In the genomic region with DNA sequence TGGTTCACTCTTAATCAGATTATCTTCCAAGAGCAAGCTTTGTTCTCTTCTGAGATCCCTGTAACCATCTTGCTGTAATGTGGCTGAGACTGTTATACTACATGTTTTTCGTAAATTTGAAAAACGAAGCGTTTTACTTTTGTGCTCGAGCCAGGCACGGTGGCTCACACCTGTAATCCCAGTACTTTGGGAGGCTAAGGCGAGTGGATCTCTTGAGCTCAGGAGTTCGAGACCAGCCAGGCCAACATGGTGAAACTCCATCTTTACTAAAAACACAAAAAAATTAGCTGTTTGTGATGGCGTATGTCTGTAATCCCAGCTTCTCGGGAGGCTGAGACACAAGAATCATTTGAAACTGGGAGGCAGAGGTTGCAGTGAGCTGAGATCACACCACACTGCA, we compare ENCODE assay signal across 9 cellular contexts. TPM values are rescaled to one million over a fixed set of nuclear protein-coding genes. Genes with fewer than 3 reads are reported as not detected.
DNase-seq lines count a peak whose midpoint lies in the region; ATAC-seq and TF ChIP-seq lines count a peak whose summit lies in the region.
"Had no signal": no experiment of that assay in that cellular context is flagged by ENCODE, and none has a peak within 500 bp of the region (broad histone marks: within the 10 kb centered on the region; RNA-seq: fewer than 3 reads in every experiment).

No MANE protein-coding gene starts in this region.

- ATAC-seq in CD4-positive, CD25-positive, alpha-beta regulatory T cell (ENCODE audit: low read depth in 2 of 2): no peak
- ATAC-seq in psoas muscle: no peak
- ATAC-seq in HG02970 (IDR thresholded peaks at IDR 0.05; ENCODE audit: low FRiP score, unreplicated experiment): no peak

- H3K27ac ChIP-seq in CD4-positive, CD25-positive, alpha-beta regulatory T cell (ENCODE audit: insufficient read depth, low read length, poor library complexity, severe bottlenecking): no peak overlapping the region
- peak overlapping the region; percentile 91 for H3K27ac ChIP-seq in RWPE1
- peak overlapping the region; percentile 99 for H3K27ac ChIP-seq in psoas muscle

- peak overlapping the region in 3 of 4 donors; percentile 85 to 89 (median 85) for H3K4me3 Mint-ChIP-seq in CD4-positive, CD25-positive, alpha-beta regulatory T cell

- no peaks in the 10 kb centered on the region for H3K9me3 Mint-ChIP-seq in CD4-positive, CD25-positive, alpha-beta regulatory T cell

- peaks cover 27% of the 10 kb centered on the region for H3K27me3 Mint-ChIP-seq in CD4-positive, CD25-positive, alpha-beta regulatory T cell

- TF ChIP-seq CTCF in RWPE1 (conservative IDR thresholded peaks at IDR 0.05; ENCODE audit: low read depth) (no peak), epithelial cell of proximal tubule (conservative IDR thresholded peaks at IDR 0.05; ENCODE audit: low read depth, low read length) (no peak), psoas muscle (IDR thresholded peaks at IDR 0.05) (no peak)

- H3K4me1 Mint-ChIP-seq in CD4-positive, CD25-positive, alpha-beta regulatory T cell: peaks cover 5 to 31% (median 18%) of the 10 kb centered on the region in 4 donors

- CTCF ChIA-PET in RWPE1 (lab: Yijun Ruan, JAX): interaction anchor here (0.6 to 1.5 kb wide), 3 partner anchors 72 to 90 kb away, joined by 3 to 5 read pairs (median 4); no protein-coding TSS in a partner anchor

- 60 to 72% (median 64%) methylated on average over 9 of the region's 9 CpGs for WGBS in psoas muscle, 3 donors

- no peaks in the 10 kb centered on the region for H3K27me3 ChIP-seq in CD4-positive, CD25-positive, alpha-beta regulatory T cell (ENCODE audit: control insufficient read depth, insufficient read depth, low read length)
- H3K27me3 ChIP-seq in psoas muscle (ENCODE audit: insufficient read depth in 3 of 3, low read length in 2 of 3): no peaks in the 10 kb centered on the region

- peaks cover 14% of the 10 kb centered on the region for H3K4me1 ChIP-seq in CD4-positive, CD25-positive, alpha-beta regulatory T cell (ENCODE audit: control insufficient read depth, insufficient read depth, low read length, poor library complexity, severe bottlenecking)
- H3K4me1 ChIP-seq in psoas muscle: peaks cover 94% of the 10 kb centered on the region

- H3K4me3 ChIP-seq in CD4-positive, CD25-positive, alpha-beta regulatory T cell (ENCODE audit: low read depth, low read length): peak overlapping the region; percentile 75
- H3K4me3 ChIP-seq in epithelial cell of proximal tubule (ENCODE audit: low read depth, low read length) (peak overlapping the region; percentile 50), psoas muscle (peak overlapping the region; percentile 59)

- no peaks in the 10 kb centered on the region for H3K36me3 ChIP-seq in CD4-positive, CD25-positive, alpha-beta regulatory T cell (ENCODE audit: control insufficient read depth, insufficient read depth, low read length)
- H3K36me3 ChIP-seq in psoas muscle (ENCODE audit: insufficient read depth in 1 of 2, low read depth in 1 of 2): no peaks in the 10 kb centered on the region

- POLR2A ChIA-PET in RWPE1 (lab: Yijun Ruan, JAX; ENCODE audit: low non-redundant PET): interaction anchor here (0.6 kb wide), 2 partner anchors 17 to 1140 kb away, joined by 3 to 6 read pairs; no protein-coding TSS in a partner anchor

- DNase-seq in CD4-positive, CD25-positive, alpha-beta regulatory T cell: no peak
- DNase-seq in RWPE1 (ENCODE audit: low spot score): no peak
- DNase-seq in epithelial cell of proximal tubule (ENCODE audit: low read depth): no peak
- DNase-seq in psoas muscle: peak in 1 of 2 donors; percentile 5
- no peak for DNase-seq in stimulated activated CD4-positive, alpha-beta T cell treated with anti-CD3 and anti-CD28 coated beads, Interleukin-2, amount 100 ng/mL, for 24 hours
- DNase-seq in occipital lobe (lab: John Stamatoyannopoulos, UW): no peak
- DNase-seq in NCI-H1092 treated with DMSO at 0.1 percent for 48 hours (lab: John Stamatoyannopoulos, UW): no peak
- DNase-seq: cortex of kidney had no signal

- H3K27ac Mint-ChIP-seq in CD4-positive, CD25-positive, alpha-beta regulatory T cell: peak overlapping the region in 1 of 3 donors; percentile 78

- intact Hi-C loops in psoas muscle (cut with DNase I): loop anchor here in 1 of 2 donors (5.0 kb wide), 2 partner anchors 40 to 55 kb away; a partner anchor contains a TSS

- H3K36me3 Mint-ChIP-seq in CD4-positive, CD25-positive, alpha-beta regulatory T cell: no peaks in the 10 kb centered on the region

- no peaks in the 10 kb centered on the region for H3K9me3 ChIP-seq in CD4-positive, CD25-positive, alpha-beta regulatory T cell (ENCODE audit: control insufficient read depth in 2 of 2, low read length in 2 of 2)
- H3K9me3 ChIP-seq in psoas muscle: no peaks in the 10 kb centered on the region

RNA-seq across cellular contexts. Expression of a gene that starts 7.8 kb away (rescaled TPM):
- not detected for total RNA-seq in CD4-positive, CD25-positive, alpha-beta regulatory T cell
- not detected for polyA plus RNA-seq in CD4-positive, CD25-positive, alpha-beta regulatory T cell
- total RNA-seq in epithelial cell of proximal tubule (14.4 and 14.5 TPM in 2 replicates), psoas muscle (10 to 100 TPM; 31.1 to 67.2 (median 47.4) TPM), occipital lobe (10.9 TPM)
- polyA plus RNA-seq in psoas muscle: 10 to 100 TPM; 28.0 to 56.5 (median 46.4) TPM

RNA-seq across cellular contexts. Expression of a gene that starts 40.7 kb away (rescaled TPM):
- 50.9 TPM for total RNA-seq in CD4-positive, CD25-positive, alpha-beta regulatory T cell
- polyA plus RNA-seq in CD4-positive, CD25-positive, alpha-beta regulatory T cell: 10 to 100 TPM; 44.6 to 51.3 (median 48.1) TPM
- total RNA-seq in epithelial cell of proximal tubule (54.6 and 64.0 TPM in 2 replicates), psoas muscle (10 to 100 TPM; 45.7 to 92.5 (median 70.7) TPM), occipital lobe (71.1 TPM)
- 10 to 100 TPM; 30.6 to 50.5 (median 36.6) TPM for polyA plus RNA-seq in psoas muscle

RNA-seq across cellular contexts. Expression of a gene that starts 59.7 kb away (rescaled TPM):
- 114 TPM for total RNA-seq in CD4-positive, CD25-positive, alpha-beta regulatory T cell
- polyA plus RNA-seq in CD4-positive, CD25-positive, alpha-beta regulatory T cell: 10 to 100 TPM; 46.1 to 51.9 (median 49.7) TPM
- 293 and 299 TPM in 2 replicates for total RNA-seq in epithelial cell of proximal tubule
- 100 to 1,000 TPM in 2 of 4 donors, 10 to 100 TPM in 2; 71.2 to 141 (median 100) TPM for total RNA-seq in psoas muscle
- polyA plus RNA-seq in psoas muscle: 100 to 1,000 TPM in 1 of 3 donors, 10 to 100 TPM in 2; 61.2 to 128 (median 93.7) TPM
- total RNA-seq in occipital lobe: 382 TPM

Comparison
In these comparisons a context has a peak if more than half of its experiments do, and no peak if none do; other contexts are left out.
1. RNA of a gene that starts 7.8 kb away (total RNA-seq): 31.1 to 67.2 TPM in psoas muscle, 14.4 to 14.5 TPM in epithelial cell of proximal tubule and 10.9 TPM in occipital lobe (single experiment); not detected in CD4-positive, CD25-positive, alpha-beta regulatory T cell (single experiment); every median in the first group is over 10 times any median in the second.
2. Peak in every context shown above with its lines, with median percentiles within 50 percentile points of each other: H3K4me3 ChIP-seq.